ENCODE assay signal across 27 cellular contexts in genomic region chr6:36961441-36962430, GRCh38. TPM values are rescaled to one million over a fixed set of nuclear protein-coding genes. Genes with fewer than 3 reads are reported as not detected.
DNase-seq lines count a peak whose midpoint lies in the region; ATAC-seq, FAIRE-seq and TF ChIP-seq lines count a peak whose summit lies in the region.
"Had no signal": no experiment of that assay in that cellular context is flagged by ENCODE, and none has a peak within 500 bp of the region (broad histone marks: within the 10 kb centered on the region; RNA-seq: fewer than 3 reads in every experiment).

No MANE protein-coding gene starts in this region.

- H3K27me3 ChIP-seq in H9 (ENCODE audit: insufficient read depth, low read length) (no peaks in the 10 kb centered on the region), K562 (ENCODE audit: control insufficient read depth in 2 of 2, insufficient read depth in 2 of 2, low read length in 2 of 2) (peaks cover 0 to 24% of the 10 kb centered on the region in 2 experiments; a peak in 3 of 5 replicates), foreskin keratinocyte (no peaks in the 10 kb centered on the region)
- H3K27me3 ChIP-seq: ascending aorta, hepatocyte had no signal

- H2AFZ ChIP-seq in H9 (ENCODE audit: low read length) (no peak overlapping the region), K562 (ENCODE audit: low read depth, low read length) (no peak overlapping the region)
- H2AFZ ChIP-seq: hepatocyte had no signal

- no peak overlapping the region for H2BK20ac ChIP-seq in H9 (ENCODE audit: low read depth, low read length, poor library complexity, severe bottlenecking)

- POLR2A ChIA-PET in K562 (lab: Yijun Ruan, JAX): no interaction called here
- POLR2A ChIA-PET in activated CD4-positive, alpha-beta memory T cell treated with anti-CD3 and anti-CD28 coated beads, Interleukin-2, amount 10 ng/mL, durations not matched to agents 7 days and 5 days (lab: Charles Lee): interaction anchor here (1.2 kb wide), 1 partner anchor 88 kb away, joined by 3 read pairs; the partner anchor contains the start of gene PPIL1

- no peak overlapping the region for H3K4ac ChIP-seq in H9 (ENCODE audit: low read depth, low read length)

- H3K9ac ChIP-seq in H9 (ENCODE audit: extremely low read depth, insufficient read length, low read length): no peak overlapping the region
- peak overlapping the region in 1 of 2 experiments; percentile 67; a peak in 2 of 4 replicates for H3K9ac ChIP-seq in K562 (ENCODE audit: insufficient read depth in 1 of 2, low read depth in 2 of 2, low read length in 2 of 2)
- H3K9ac ChIP-seq: SK-N-SH had no signal

- H3K4me2 ChIP-seq in H9 (ENCODE audit: insufficient read depth, insufficient read length, low read length) (no peak overlapping the region), K562 (ENCODE audit: insufficient read depth, low read length) (no peak overlapping the region)
- H3K4me2 ChIP-seq: hepatocyte, smooth muscle cell had no signal

- H3K36me3 ChIP-seq in K562 (ENCODE audit: control insufficient read depth, insufficient read depth, low read length): no peaks in the 10 kb centered on the region

- H4K8ac ChIP-seq in H9 (replicated peaks; ENCODE audit: insufficient read length, low read depth, low read length): no peak overlapping the region

- H3K27me3 Mint-ChIP-seq in CD14-positive monocyte (ENCODE audit: low read depth in 3 of 3) (peaks cover 24 to 25% (median 25%) of the 10 kb centered on the region in 3 donors), H9 (ENCODE audit: low read depth) (no peaks in the 10 kb centered on the region), nephron progenitor cell (ENCODE audit: low read depth, poor library complexity) (peaks cover 6% of the 10 kb centered on the region), type B pancreatic cell (peaks cover 3% of the 10 kb centered on the region)
- H3K27me3 Mint-ChIP-seq in activated CD4-positive, alpha-beta memory T cell treated with anti-CD3 and anti-CD28 coated beads, Interleukin-2, amount 10 ng/mL, durations not matched to agents 7 days and 5 days: peaks cover 1% of the 10 kb centered on the region
- H3K27me3 Mint-ChIP-seq: activated naive CD4-positive, alpha-beta T cell treated with anti-CD3 and anti-CD28 coated beads, Interleukin-2, amount 50 U/mL, for 24 hours had no signal

- intact Hi-C loops in CD14-positive monocyte (cut with micrococcal nuclease) (loop anchor here (5.0 to 10.0 kb wide), 2 partner anchors 53 to 281 kb away; no protein-coding TSS in a partner anchor), K562 (cut with micrococcal nuclease) (no loop called here)

- H3K4me1 ChIP-seq in H9 (ENCODE audit: insufficient read depth, low read length) (no peaks in the 10 kb centered on the region), K562 (replicated peaks in 1 of 2; ENCODE audit: control insufficient read depth in 2 of 2, insufficient read depth in 2 of 2, low read length in 2 of 2) (peaks cover 23 to 60% of the 10 kb centered on the region in 2 experiments; a peak in 4 of 5 replicates), foreskin keratinocyte (peaks cover 16% of the 10 kb centered on the region)

- in situ Hi-C loops in K562 (cut with MboI): no loop called here

- TF ChIP-seq POLR2A in K562 (conservative IDR thresholded peaks at IDR 0.05): no peak

- no peaks in the 10 kb centered on the region for H3K9me3 ChIP-seq in H9 (ENCODE audit: control insufficient read depth, low read depth, low read length)
- no peaks in the 10 kb centered on the region for H3K9me3 ChIP-seq in K562 (replicated peaks; ENCODE audit: control insufficient read depth, insufficient read depth, low read depth, low read length)
- H3K9me3 ChIP-seq: ascending aorta, mucosa of descending colon, neutrophil, SK-N-SH had no signal

- no peak overlapping the region for H3K23ac ChIP-seq in H9 (ENCODE audit: insufficient read length, low read depth, low read length)

- H3K14ac ChIP-seq in H9 (ENCODE audit: insufficient read depth, low read length): peak overlapping the region; percentile 45

- no peak overlapping the region for H4K5ac ChIP-seq in H9 (ENCODE audit: insufficient read length, low read depth, low read length)

- H3K79me1 ChIP-seq in H9 (ENCODE audit: insufficient read depth, low read depth, low read length, poor library complexity, severe bottlenecking): no peaks in the 10 kb centered on the region

- no peaks in the 10 kb centered on the region for H3K9me1 ChIP-seq in K562 (ENCODE audit: control insufficient read depth, insufficient read depth, low read length)

- no peak for FAIRE-seq in K562 (lab: Jason Lieb, UNC)
- FAIRE-seq: GM12878 had no signal

- H2AK5ac ChIP-seq in H9 (ENCODE audit: insufficient read length, low read length): no peak overlapping the region

- H3K4me3 ChIP-seq in K562: no peak overlapping the region
- H3K4me3 ChIP-seq: ascending aorta, GM12878, hepatocyte, mucosa of descending colon, smooth muscle cell had no signal

- peak overlapping the region in 4 of 7 donors; percentile 51 to 90 (median 67) for H3K27ac Mint-ChIP-seq in CD14-positive monocyte
- no peak overlapping the region; a peak in 2 of 7 replicates for H3K27ac Mint-ChIP-seq in H9
- peak overlapping the region; percentile 45 for H3K27ac Mint-ChIP-seq in nephron progenitor cell
- no peak overlapping the region for H3K27ac Mint-ChIP-seq in activated CD4-positive, alpha-beta memory T cell treated with anti-CD3 and anti-CD28 coated beads, Interleukin-2, amount 10 ng/mL, durations not matched to agents 7 days and 5 days
- no peak overlapping the region for H3K27ac Mint-ChIP-seq in type B pancreatic cell
- H3K27ac Mint-ChIP-seq: activated naive CD4-positive, alpha-beta T cell treated with anti-CD3 and anti-CD28 coated beads, Interleukin-2, amount 50 U/mL, for 24 hours had no signal

- H2BK120ac ChIP-seq in H9 (ENCODE audit: low read depth, low read length, poor library complexity, severe bottlenecking): no peak overlapping the region

- H3K36me3 Mint-ChIP-seq in CD14-positive monocyte: peaks cover 2 to 3% of the 10 kb centered on the region in 2 donors
- H3K36me3 Mint-ChIP-seq in H9 (ENCODE audit: insufficient read depth in 1 of 3, low read depth in 3 of 3): peaks cover 0 to 8% (median 0%) of the 10 kb centered on the region in 3 experiments; a peak in 1 of 7 replicates
- H3K36me3 Mint-ChIP-seq in nephron progenitor cell (ENCODE audit: low read depth): peaks cover 9% of the 10 kb centered on the region
- peaks cover 7% of the 10 kb centered on the region for H3K36me3 Mint-ChIP-seq in activated CD4-positive, alpha-beta memory T cell treated with anti-CD3 and anti-CD28 coated beads, Interleukin-2, amount 10 ng/mL, durations not matched to agents 7 days and 5 days (ENCODE audit: low read depth)
- peaks cover 6% of the 10 kb centered on the region for H3K36me3 Mint-ChIP-seq in type B pancreatic cell
- H3K36me3 Mint-ChIP-seq: activated naive CD4-positive, alpha-beta T cell treated with anti-CD3 and anti-CD28 coated beads, Interleukin-2, amount 50 U/mL, for 24 hours had no signal

- no peak overlapping the region for H2BK5ac ChIP-seq in H9 (ENCODE audit: insufficient read length, low read length)

- H3T11ph ChIP-seq in H9 (ENCODE audit: low read length): no peak overlapping the region

- H3K18ac ChIP-seq in H9 (ENCODE audit: insufficient read length, low read depth, low read length): no peak overlapping the region

- H3K9me3 Mint-ChIP-seq in CD14-positive monocyte: peaks cover 0 to 1% (median 0%) of the 10 kb centered on the region in 7 donors
- no peaks in the 10 kb centered on the region for H3K9me3 Mint-ChIP-seq in H9
- H3K9me3 Mint-ChIP-seq in nephron progenitor cell: no peaks in the 10 kb centered on the region
- no peaks in the 10 kb centered on the region for H3K9me3 Mint-ChIP-seq in activated CD4-positive, alpha-beta memory T cell treated with anti-CD3 and anti-CD28 coated beads, Interleukin-2, amount 10 ng/mL, durations not matched to agents 7 days and 5 days
- H3K9me3 Mint-ChIP-seq in type B pancreatic cell: no peaks in the 10 kb centered on the region
- H3K9me3 Mint-ChIP-seq: activated naive CD4-positive, alpha-beta T cell treated with anti-CD3 and anti-CD28 coated beads, Interleukin-2, amount 50 U/mL, for 24 hours; activated T-cell treated with anti-CD3 and anti-CD28 coated beads, Interleukin-2, amount 50 U/mL, for 72 hours had no signal

- H3K4me3 Mint-ChIP-seq in CD14-positive monocyte (peak overlapping the region in 1 of 2 donors; percentile 60), H9 (no peak overlapping the region; a peak in 1 of 5 replicates), nephron progenitor cell (no peak overlapping the region), type B pancreatic cell (no peak overlapping the region)
- no peak overlapping the region for H3K4me3 Mint-ChIP-seq in activated CD4-positive, alpha-beta memory T cell treated with anti-CD3 and anti-CD28 coated beads, Interleukin-2, amount 10 ng/mL, durations not matched to agents 7 days and 5 days

- CTCF ChIA-PET in K562 (lab: Yijun Ruan, JAX; ENCODE audit: low intra/inter-chr PET ratio): no interaction called here
- CTCF ChIA-PET in activated CD4-positive, alpha-beta memory T cell treated with anti-CD3 and anti-CD28 coated beads, Interleukin-2, amount 10 ng/mL, durations not matched to agents 7 days and 5 days (lab: Charles Lee): no interaction called here

- no peak overlapping the region for H4K91ac ChIP-seq in H9 (ENCODE audit: insufficient read length, low read depth, low read length)

- H3K56ac ChIP-seq in H9 (ENCODE audit: insufficient read length, low read depth, low read length): no peak overlapping the region

- H3K27ac ChIP-seq in H9 (ENCODE audit: insufficient read length, low read depth, low read length): no peak overlapping the region
- H3K27ac ChIP-seq in K562 (ENCODE audit: extremely low read depth, low read depth, low read length): no peak overlapping the region
- H3K27ac ChIP-seq in foreskin keratinocyte: no peak overlapping the region
- H3K27ac ChIP-seq: ascending aorta, HL-60 had no signal

- no peak for TF ChIP-seq CTCF in CD14-positive monocyte (IDR thresholded peaks at IDR 0.05)
- TF ChIP-seq CTCF in H9 (conservative IDR thresholded peaks at IDR 0.05): no peak
- TF ChIP-seq CTCF in K562 (IDR thresholded peaks at IDR 0.05 in 2 of 3, conservative IDR thresholded peaks at IDR 0.05 in 1 of 3; ENCODE audit: insufficient read depth in 2 of 3, low read depth in 1 of 3, low read length in 3 of 3): no peak
- TF ChIP-seq CTCF in nephron progenitor cell (IDR thresholded peaks at IDR 0.05): no peak
- no peak for TF ChIP-seq CTCF in foreskin keratinocyte (conservative IDR thresholded peaks at IDR 0.05)
- no peak for TF ChIP-seq CTCF in type B pancreatic cell (conservative IDR thresholded peaks at IDR 0.05)

- H3K23me2 ChIP-seq in H9 (ENCODE audit: insufficient read length, low read depth, low read length, poor library complexity, severe bottlenecking): no peaks in the 10 kb centered on the region

- no peak overlapping the region for H2BK12ac ChIP-seq in H9 (ENCODE audit: insufficient read length, low read depth, low read length)

- TF ChIP-seq EP300 in K562 (IDR thresholded peaks at IDR 0.05; ENCODE audit: low read length): no peak

- TF ChIP-seq RAD21 in K562 (CRISPR knock-in tag; conservative IDR thresholded peaks at IDR 0.05 in 1 of 2, IDR thresholded peaks at IDR 0.05 in 1 of 2): no peak

- H4K20me1 ChIP-seq in H9 (ENCODE audit: control insufficient read depth, insufficient read depth, insufficient read length) (no peaks in the 10 kb centered on the region), K562 (replicated peaks; ENCODE audit: control insufficient read depth, insufficient read depth, low read length) (peaks cover 22% of the 10 kb centered on the region; the same call in 1 of the 2 replicates)

- WGBS in H9 (ENCODE audit: extremely low coverage, insufficient read length, low lambda C conversion rate): no CpG with 5 or more reads among the region's 40 CpGs
- WGBS in K562 (ENCODE audit: insufficient coverage, low coverage, missing lambda C conversion rate): 30% methylated on average over 40 of the region's 40 CpGs

- H3K79me2 ChIP-seq in H9 (ENCODE audit: insufficient read depth, low read length): no peaks in the 10 kb centered on the region
- no peaks in the 10 kb centered on the region for H3K79me2 ChIP-seq in K562 (ENCODE audit: control insufficient read depth, insufficient read depth, low read length)
- H3K79me2 ChIP-seq: hepatocyte had no signal

- no peak for DNase-seq in CD14-positive monocyte (ENCODE audit: low spot score)
- no peak for DNase-seq in H9
- peak in 2 of 4 experiments; percentile 49 to 50 for DNase-seq in K562 (ENCODE audit: extremely low read depth in 1 of 4, low spot score in 3 of 4)
- DNase-seq in nephron progenitor cell: no peak
- DNase-seq in foreskin keratinocyte: no peak
- DNase-seq in activated CD4-positive, alpha-beta memory T cell treated with anti-CD3 and anti-CD28 coated beads, Interleukin-2, amount 10 ng/mL, durations not matched to agents 7 days and 5 days: no peak
- DNase-seq in type B pancreatic cell (ENCODE audit: extremely low spot score, unreplicated experiment): no peak
- DNase-seq: activated T-cell treated with anti-CD3 and anti-CD28 coated beads, Interleukin-2, amount 50 U/mL, for 72 hours; COR-L47; DMS79 treated with DMSO at 0.1 percent for 48 hours; foreskin fibroblast; mucosa of descending colon; NCI-H1436 treated with DMSO at 0.1 percent for 48 hours; NCI-H524; NK-92 treated with Interleukin-12 subunit alpha and Interleukin-12 subunit beta, amount 100 ng/mL, for 24 hours; SK-N-SH; stimulated activated CD4-positive, alpha-beta T cell treated with anti-CD3 and anti-CD28 coated beads, Interleukin-2, amount 100 ng/mL, for 48 hours; stimulated activated naive CD4-positive, alpha-beta T cell treated with Interleukin-2 at 50 U/mL for 16 hours; T-helper 9 cell had no signal

- H3K4me1 Mint-ChIP-seq in CD14-positive monocyte (peaks cover 22% of the 10 kb centered on the region), H9 (peaks cover 17% of the 10 kb centered on the region in 2 experiments), nephron progenitor cell (peaks cover 27% of the 10 kb centered on the region), type B pancreatic cell (ENCODE audit: unreplicated experiment) (peaks cover 7% of the 10 kb centered on the region)
- peaks cover 56% of the 10 kb centered on the region for H3K4me1 Mint-ChIP-seq in activated CD4-positive, alpha-beta memory T cell treated with anti-CD3 and anti-CD28 coated beads, Interleukin-2, amount 10 ng/mL, durations not matched to agents 7 days and 5 days

- no TSS peak for BruUV-seq in K562 (replicated peaks; lab: Mats Ljungman, UMichigan)

- ATAC-seq in K562 (no peak), foreskin keratinocyte (no peak), HG03342 (IDR thresholded peaks at IDR 0.05; ENCODE audit: unreplicated experiment) (no peak)
- ATAC-seq: GM12878, mucosa of descending colon had no signal

- no peak overlapping the region for H2BK15ac ChIP-seq in H9 (ENCODE audit: low read depth, low read length)

RNA-seq across cellular contexts. Expression of gene PI16, which starts 7.2 kb away (rescaled TPM):
- polyA plus RNA-seq in CD14-positive monocyte (under 1 TPM in 1 of 2 donors, not detected in 1; 0.22 TPM), K562 (2011; rRNA removed) (0.06 TPM in 1 of 2 replicates, not detected in the other), K562 (2014; fragmentation: Illumina TruSeq; extraction: Trizol) (0.08 TPM in 1 of 2 replicates, not detected in the other), K562 (2014; fragmentation: Nextera tagmentation; extraction: Ambion mirVana) (not detected), K562 (2014; rRNA removed) (0.54 TPM in 1 of 2 replicates, not detected in the other), foreskin keratinocyte (0.02 TPM in 1 of 2 replicates, not detected in the other)
- total RNA-seq in H9 (2021) (not detected in 2 replicates), K562 (2014; rRNA removed) (0.12 and 0.18 TPM in 2 replicates), K562 (2014; rRNA removed; fragmentation: Illumina TruSeq; extraction: Trizol) (not detected in 2 replicates), K562 (2015; rRNA removed; fragmentation: Illumina TruSeq; extraction: Trizol) (not detected in 2 replicates), K562 (2021) (0.18 TPM in 1 of 2 replicates, not detected in the other), foreskin keratinocyte (not detected in 2 replicates), type B pancreatic cell (ENCODE audit: low replicate concordance) (not detected in 2 replicates)
- 0.42 TPM in 1 of 2 replicates, not detected in the other for total RNA-seq in K562 (2011; cell fraction: chromatin; rRNA removed; ENCODE audit: low replicate concordance)
- total RNA-seq in K562 (2011; cell fraction: nucleolus; rRNA removed): 0.33 TPM in 1 of 2 replicates, not detected in the other
- 0.15 and 0.84 TPM in 2 replicates for total RNA-seq in K562 (2011; cell fraction: nucleoplasm; rRNA removed)
- not detected in 2 replicates for polyA plus RNA-seq in K562 (2011; cell fraction: cytosol; rRNA removed)
- polyA plus RNA-seq in K562 (2011; cell fraction: nucleus; rRNA removed): 0.06 and 0.13 TPM in 2 replicates
- 0.10 and 0.64 TPM in 2 replicates for polyA plus RNA-seq in K562 (2012)
- not detected in 2 replicates for polyA minus RNA-seq in K562 (2011; rRNA and poly(A)+ RNA removed)
- not detected in 2 replicates for polyA minus RNA-seq in K562 (2011; cell fraction: cytosol; rRNA and poly(A)+ RNA removed)
- polyA minus RNA-seq in K562 (2011; cell fraction: nucleus; rRNA and poly(A)+ RNA removed): 0.33 TPM in 1 of 2 replicates, not detected in the other
- total RNA-seq in activated CD4-positive, alpha-beta memory T cell treated with anti-CD3 and anti-CD28 coated beads, Interleukin-2, amount 10 ng/mL, durations not matched to agents 7 days and 5 days: 1 to 10 TPM; 7.3 to 8.5 TPM
- total RNA-seq: GM12878, hepatocyte had no signal
- polyA plus RNA-seq: hepatocyte had no signal

RNA-seq across cellular contexts. Expression of gene MTCH1, which starts 24.3 kb away (rescaled TPM):
- polyA plus RNA-seq in CD14-positive monocyte (100 to 1,000 TPM; 111 to 118 TPM), K562 (2011; rRNA removed) (135 and 137 TPM in 2 replicates), K562 (2014; fragmentation: Illumina TruSeq; extraction: Trizol) (125 and 128 TPM in 2 replicates), K562 (2014; fragmentation: Nextera tagmentation; extraction: Ambion mirVana) (10 to 100 TPM in 1 of 2 experiments, 1 to 10 TPM in 1; 7.9 to 14.1 TPM), K562 (2014; rRNA removed) (102 and 116 TPM in 2 replicates), foreskin keratinocyte (143 and 150 TPM in 2 replicates)
- total RNA-seq in H9 (2021) (200 and 205 TPM in 2 replicates), K562 (2014; rRNA removed) (118 and 148 TPM in 2 replicates), K562 (2014; rRNA removed; fragmentation: Illumina TruSeq; extraction: Trizol) (98.3 and 112 TPM in 2 replicates), K562 (2015; rRNA removed; fragmentation: Illumina TruSeq; extraction: Trizol) (114 and 122 TPM in 2 replicates), K562 (2021) (153 and 161 TPM in 2 replicates), foreskin keratinocyte (149 and 162 TPM in 2 replicates), type B pancreatic cell (ENCODE audit: low replicate concordance) (163 and 184 TPM in 2 replicates)
- 102 and 218 TPM in 2 replicates for total RNA-seq in K562 (2011; cell fraction: chromatin; rRNA removed; ENCODE audit: low replicate concordance)
- total RNA-seq in K562 (2011; cell fraction: nucleolus; rRNA removed): 162 and 195 TPM in 2 replicates
- total RNA-seq in K562 (2011; cell fraction: nucleoplasm; rRNA removed): 126 and 134 TPM in 2 replicates
- 156 and 157 TPM in 2 replicates for polyA plus RNA-seq in K562 (2011; cell fraction: cytosol; rRNA removed)
- polyA plus RNA-seq in K562 (2011; cell fraction: nucleus; rRNA removed): 338 and 345 TPM in 2 replicates
- polyA plus RNA-seq in K562 (2012): 148 and 189 TPM in 2 replicates
- polyA minus RNA-seq in K562 (2011; rRNA and poly(A)+ RNA removed): 101 and 125 TPM in 2 replicates
- polyA minus RNA-seq in K562 (2011; cell fraction: cytosol; rRNA and poly(A)+ RNA removed): 65.4 and 66.7 TPM in 2 replicates
- 139 and 166 TPM in 2 replicates for polyA minus RNA-seq in K562 (2011; cell fraction: nucleus; rRNA and poly(A)+ RNA removed)
- 100 to 1,000 TPM; 131 TPM for total RNA-seq in activated CD4-positive, alpha-beta memory T cell treated with anti-CD3 and anti-CD28 coated beads, Interleukin-2, amount 10 ng/mL, durations not matched to agents 7 days and 5 days

RNA-seq across cellular contexts. Expression of gene FGD2, which starts 43.7 kb away (rescaled TPM):
- 10 to 100 TPM; 25.3 to 50.0 TPM for polyA plus RNA-seq in CD14-positive monocyte
- total RNA-seq in H9 (2021): 0.09 and 0.13 TPM in 2 replicates
- 0.30 and 0.49 TPM in 2 replicates for total RNA-seq in K562 (2011; cell fraction: chromatin; rRNA removed; ENCODE audit: low replicate concordance)
- 0.13 TPM in 1 of 2 replicates, not detected in the other for total RNA-seq in K562 (2011; cell fraction: nucleolus; rRNA removed)
- total RNA-seq in K562 (2011; cell fraction: nucleoplasm; rRNA removed): 0.37 TPM in 1 of 2 replicates, not detected in the other
- 0.04 TPM in 1 of 2 replicates, not detected in the other for total RNA-seq in K562 (2014; rRNA removed)
- total RNA-seq in K562 (2014; rRNA removed; fragmentation: Illumina TruSeq; extraction: Trizol): not detected in 2 replicates
- total RNA-seq in K562 (2015; rRNA removed; fragmentation: Illumina TruSeq; extraction: Trizol): 0.15 TPM in 1 of 2 replicates, not detected in the other
- total RNA-seq in K562 (2021): 0.13 TPM in 1 of 2 replicates, not detected in the other
- polyA plus RNA-seq in K562 (2011; rRNA removed): 0.04 TPM in 1 of 2 replicates, not detected in the other
- 0.04 and 0.06 TPM in 2 replicates for polyA plus RNA-seq in K562 (2011; cell fraction: cytosol; rRNA removed)
- 0.15 and 0.44 TPM in 2 replicates for polyA plus RNA-seq in K562 (2011; cell fraction: nucleus; rRNA removed)
- 0.17 and 0.42 TPM in 2 replicates for polyA plus RNA-seq in K562 (2012)
- polyA plus RNA-seq in K562 (2014; fragmentation: Illumina TruSeq; extraction: Trizol): not detected in 2 replicates
- polyA plus RNA-seq in K562 (2014; fragmentation: Nextera tagmentation; extraction: Ambion mirVana): not detected
- polyA plus RNA-seq in K562 (2014; rRNA removed): 0.09 TPM in 1 of 2 replicates, not detected in the other
- 0.03 TPM in 1 of 2 replicates, not detected in the other for polyA minus RNA-seq in K562 (2011; rRNA and poly(A)+ RNA removed)
- polyA minus RNA-seq in K562 (2011; cell fraction: cytosol; rRNA and poly(A)+ RNA removed): not detected in 2 replicates
- polyA minus RNA-seq in K562 (2011; cell fraction: nucleus; rRNA and poly(A)+ RNA removed): 0.33 TPM in 1 of 2 replicates, not detected in the other
- 0.07 and 0.14 TPM in 2 replicates for total RNA-seq in foreskin keratinocyte
- polyA plus RNA-seq in foreskin keratinocyte: 0.04 TPM in 1 of 2 replicates, not detected in the other
- total RNA-seq in activated CD4-positive, alpha-beta memory T cell treated with anti-CD3 and anti-CD28 coated beads, Interleukin-2, amount 10 ng/mL, durations not matched to agents 7 days and 5 days: 1 to 10 TPM; 4.7 to 4.9 TPM
- 0.10 TPM in 1 of 2 replicates, not detected in the other for total RNA-seq in type B pancreatic cell (ENCODE audit: low replicate concordance)
- total RNA-seq: smooth muscle cell had no signal
- polyA plus RNA-seq: SK-N-SH, smooth muscle cell had no signal

Comparison
In these comparisons a context has a peak if more than half of its experiments do, and no peak if none do; other contexts are left out.
1. H3K27ac Mint-ChIP-seq: peak in CD14-positive monocyte (4 of 7) and nephron progenitor cell (single experiment); none in H9 (0 of 3), activated CD4-positive, alpha-beta memory T cell treated with anti-CD3 and anti-CD28 coated beads, Interleukin-2, amount 10 ng/mL, durations not matched to agents 7 days and 5 days (single experiment) and type B pancreatic cell (single experiment).